21 cellular contexts compared by ENCODE assay signal in the genomic region with DNA sequence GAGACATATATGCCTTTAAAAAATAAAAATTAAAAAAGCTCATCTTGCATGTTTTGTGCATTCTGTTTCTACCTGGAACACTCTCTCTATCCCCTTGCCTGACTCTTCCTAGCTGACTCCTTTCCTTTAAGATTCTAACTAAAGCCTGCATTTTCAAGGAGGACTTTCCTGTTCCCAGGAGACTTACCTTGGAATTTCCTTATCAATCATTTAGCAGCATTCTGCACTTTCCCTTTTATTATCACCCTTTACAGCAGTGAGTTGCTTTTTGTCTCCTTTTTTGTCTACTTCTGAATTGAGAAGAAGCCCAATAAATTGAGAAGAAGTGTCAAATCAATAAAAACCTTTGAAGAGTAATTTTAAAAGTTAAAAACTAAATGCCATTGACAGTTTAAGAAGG.
DNase-seq lines count a peak whose midpoint lies in the region; ATAC-seq, FAIRE-seq and TF ChIP-seq lines count a peak whose summit lies in the region.
"Had no signal": no experiment of that assay in that cellular context is flagged by ENCODE, and none has a peak within 500 bp of the region (broad histone marks: within the 10 kb centered on the region; RNA-seq: fewer than 3 reads in every experiment).

No MANE protein-coding gene starts in this region.

- H2BK5ac ChIP-seq in mesendoderm (ENCODE audit: low read length), result no peak overlapping the region

- H2BK120ac ChIP-seq in mesendoderm (ENCODE audit: low read depth, low read length), result no peak overlapping the region

- intact Hi-C loops in MCF 10A (cut with micrococcal nuclease) (no loop called here), breast epithelium (cut with DNase I; ENCODE audit: low total_unique reads) (no loop called here), left lung (cut with DNase I) (no loop called here), CD14-positive monocyte (cut with micrococcal nuclease) (no loop called here)

- no peak overlapping the region for H2AFZ ChIP-seq in astrocyte (ENCODE audit: low read depth, low read length)

- H2BK15ac ChIP-seq in mesendoderm (replicated peaks; ENCODE audit: low read depth), result no peak overlapping the region

- H3K9ac ChIP-seq in astrocyte (ENCODE audit: low read length) (no peak overlapping the region), mesendoderm (ENCODE audit: low read length) (no peak overlapping the region)

- H3K27ac ChIP-seq in breast epithelium, result no peak overlapping the region
- H3K27ac ChIP-seq in astrocyte (ENCODE audit: low read depth, low read length), result no peak overlapping the region
- no peak overlapping the region for H3K27ac ChIP-seq in mesendoderm (ENCODE audit: low read depth, low read length)
- no peak overlapping the region for H3K27ac ChIP-seq in left lung
- H3K27ac ChIP-seq: 22Rv1, C4-2B, SK-N-MC had no signal

- ATAC-seq in left lung, result no peak
- ATAC-seq in stimulated activated naive B cell treated with anti-CD40 and anti-IgM and Interleukin-4, amounts not matched to agents 10 μg/mL and 1 μg/mL and 100 μg/mL, for 72 hours (replicated peaks), result no peak

- no peaks in the 10 kb centered on the region for H3K9me3 ChIP-seq in breast epithelium
- H3K9me3 ChIP-seq in astrocyte (ENCODE audit: insufficient read depth, low read depth, low read length), result no peaks in the 10 kb centered on the region
- no peaks in the 10 kb centered on the region for H3K9me3 ChIP-seq in left lung

- no peak overlapping the region for H3K4me3 Mint-ChIP-seq in MCF 10A (ENCODE audit: unreplicated experiment)
- H3K4me3 Mint-ChIP-seq in astrocyte (ENCODE audit: unreplicated experiment), result no peak overlapping the region
- no peak overlapping the region for H3K4me3 Mint-ChIP-seq in stimulated activated naive B cell treated with anti-CD40 and anti-IgM and Interleukin-4, amounts not matched to agents 10 μg/mL and 1 μg/mL and 100 μg/mL, for 72 hours
- no peak overlapping the region for H3K4me3 Mint-ChIP-seq in CD14-positive monocyte
- H3K4me3 Mint-ChIP-seq: HFFc6 had no signal

- H4K5ac ChIP-seq in mesendoderm (ENCODE audit: low read length), result no peak overlapping the region

- TF ChIP-seq CTCF in MCF 10A (IDR thresholded peaks at IDR 0.05; ENCODE audit: unreplicated experiment), result no peak
- no peak for TF ChIP-seq CTCF in breast epithelium (IDR thresholded peaks at IDR 0.05)
- no peak for TF ChIP-seq CTCF in astrocyte (IDR thresholded peaks at IDR 0.05; ENCODE audit: insufficient read depth, low read depth, low read length)
- TF ChIP-seq CTCF in left lung (IDR thresholded peaks at IDR 0.05), result no peak
- no peak for TF ChIP-seq CTCF in CD14-positive monocyte (IDR thresholded peaks at IDR 0.05)

- no peak overlapping the region for H2AK5ac ChIP-seq in mesendoderm (ENCODE audit: low read length)

- H3K79me2 ChIP-seq in astrocyte (ENCODE audit: insufficient read depth, low read length) (no peaks in the 10 kb centered on the region), mesendoderm (ENCODE audit: control insufficient read depth, insufficient read depth, low read length) (no peaks in the 10 kb centered on the region)

- no peak for DNase-seq in MCF 10A (ENCODE audit: unreplicated experiment)
- no peak for DNase-seq in breast epithelium (ENCODE audit: low spot score in 2 of 2)
- no peak for DNase-seq in astrocyte (ENCODE audit: low read depth)
- DNase-seq in mesendoderm, result peak; percentile 54
- no peak for DNase-seq in NCI-H2107 treated with DMSO at 0.1 percent for 48 hours (lab: John Stamatoyannopoulos, UW; ENCODE audit: unreplicated experiment)
- DNase-seq in left lung, result no peak
- DNase-seq in stimulated activated naive B cell treated with anti-CD40 and anti-IgM and Interleukin-4, amounts not matched to agents 10 μg/mL and 1 μg/mL and 100 μg/mL, for 72 hours, result no peak
- DNase-seq in CD14-positive monocyte (ENCODE audit: low spot score), result no peak
- DNase-seq: GF-D8, HFFc6, Karpas-422, NCI-H1417, NCI-H187, NCI-H2107, NCI-H510A, NCI-H82, OCI-M1, SHP77 had no signal

- no peaks in the 10 kb centered on the region for H3K79me1 ChIP-seq in mesendoderm (ENCODE audit: low read length)

- BruUV-seq in MCF 10A (replicated peaks; lab: Mats Ljungman, UMichigan), result no TSS peak

- no peaks in the 10 kb centered on the region for H3K9me3 Mint-ChIP-seq in MCF 10A (ENCODE audit: unreplicated experiment)
- no peaks in the 10 kb centered on the region for H3K9me3 Mint-ChIP-seq in astrocyte (ENCODE audit: unreplicated experiment)
- H3K9me3 Mint-ChIP-seq in stimulated activated naive B cell treated with anti-CD40 and anti-IgM and Interleukin-4, amounts not matched to agents 10 μg/mL and 1 μg/mL and 100 μg/mL, for 72 hours, result no peaks in the 10 kb centered on the region
- H3K9me3 Mint-ChIP-seq in CD14-positive monocyte, result peaks cover 0 to 4% (median 1%) of the 10 kb centered on the region in 7 donors

- no peak overlapping the region for H3K4ac ChIP-seq in mesendoderm (ENCODE audit: low read depth, low read length)

- H3K36me3 ChIP-seq in breast epithelium, result no peaks in the 10 kb centered on the region
- H3K36me3 ChIP-seq in astrocyte (ENCODE audit: insufficient read depth, low read length), result no peaks in the 10 kb centered on the region
- H3K36me3 ChIP-seq in mesendoderm (ENCODE audit: control insufficient read depth, insufficient read depth, low read length), result no peaks in the 10 kb centered on the region
- no peaks in the 10 kb centered on the region for H3K36me3 ChIP-seq in left lung

- H3K23ac ChIP-seq in mesendoderm (ENCODE audit: low read length), result no peak overlapping the region

- POLR2A ChIA-PET in MCF 10A (lab: Yijun Ruan, JAX), result no interaction called here

- H4K20me1 ChIP-seq in astrocyte (ENCODE audit: insufficient read depth, low read length), result no peaks in the 10 kb centered on the region

- H3K27ac Mint-ChIP-seq in MCF 10A (ENCODE audit: low read depth, unreplicated experiment), result peak overlapping the region; percentile 74
- H3K27ac Mint-ChIP-seq in astrocyte (ENCODE audit: unreplicated experiment), result peak overlapping the region; percentile 67
- H3K27ac Mint-ChIP-seq in stimulated activated naive B cell treated with anti-CD40 and anti-IgM and Interleukin-4, amounts not matched to agents 10 μg/mL and 1 μg/mL and 100 μg/mL, for 72 hours, result no peak overlapping the region
- no peak overlapping the region for H3K27ac Mint-ChIP-seq in CD14-positive monocyte
- H3K27ac Mint-ChIP-seq: HFFc6 had no signal

- TF ChIP-seq POLR2A in breast epithelium (IDR thresholded peaks at IDR 0.05), result no peak

- no peak overlapping the region for H3K4me2 ChIP-seq in astrocyte (ENCODE audit: low read length)
- no peak overlapping the region for H3K4me2 ChIP-seq in mesendoderm (ENCODE audit: low read length)

- H3K18ac ChIP-seq in mesendoderm (ENCODE audit: low read length), result no peak overlapping the region

- no peaks in the 10 kb centered on the region for H3K36me3 Mint-ChIP-seq in MCF 10A (ENCODE audit: insufficient read depth, unreplicated experiment)
- no peaks in the 10 kb centered on the region for H3K36me3 Mint-ChIP-seq in astrocyte (ENCODE audit: low read depth, unreplicated experiment)
- H3K36me3 Mint-ChIP-seq in stimulated activated naive B cell treated with anti-CD40 and anti-IgM and Interleukin-4, amounts not matched to agents 10 μg/mL and 1 μg/mL and 100 μg/mL, for 72 hours, result no peaks in the 10 kb centered on the region
- H3K36me3 Mint-ChIP-seq in CD14-positive monocyte, result no peaks in the 10 kb centered on the region

- H3K27me3 Mint-ChIP-seq in MCF 10A (ENCODE audit: insufficient read depth, unreplicated experiment) (no peaks in the 10 kb centered on the region), astrocyte (ENCODE audit: low read depth, unreplicated experiment) (no peaks in the 10 kb centered on the region), CD14-positive monocyte (ENCODE audit: low read depth in 3 of 3) (no peaks in the 10 kb centered on the region)
- H3K27me3 Mint-ChIP-seq in stimulated activated naive B cell treated with anti-CD40 and anti-IgM and Interleukin-4, amounts not matched to agents 10 μg/mL and 1 μg/mL and 100 μg/mL, for 72 hours, result no peaks in the 10 kb centered on the region

- H3K4me1 ChIP-seq in breast epithelium, result no peaks in the 10 kb centered on the region
- no peaks in the 10 kb centered on the region for H3K4me1 ChIP-seq in astrocyte (ENCODE audit: insufficient read depth, low read length)
- H3K4me1 ChIP-seq in mesendoderm (ENCODE audit: control insufficient read depth, low read depth, low read length), result peaks cover 3% of the 10 kb centered on the region
- no peaks in the 10 kb centered on the region for H3K4me1 ChIP-seq in left lung

- no peak for FAIRE-seq in astrocyte (lab: Jason Lieb, UNC)

- H3K27me3 ChIP-seq in breast epithelium (no peaks in the 10 kb centered on the region), astrocyte (ENCODE audit: insufficient read depth, low read length) (no peaks in the 10 kb centered on the region), mesendoderm (ENCODE audit: insufficient read depth, low read length, poor library complexity) (no peaks in the 10 kb centered on the region), left lung (no peaks in the 10 kb centered on the region)

- no peak overlapping the region for H3K4me3 ChIP-seq in breast epithelium
- no peak overlapping the region for H3K4me3 ChIP-seq in astrocyte (ENCODE audit: insufficient read depth, low read depth, low read length)
- H3K4me3 ChIP-seq in mesendoderm (ENCODE audit: low read length), result no peak overlapping the region
- no peak overlapping the region for H3K4me3 ChIP-seq in left lung
- H3K4me3 ChIP-seq: SK-N-MC had no signal

- no peak overlapping the region for H3K56ac ChIP-seq in mesendoderm (ENCODE audit: low read length)

- H3K4me1 Mint-ChIP-seq in MCF 10A (ENCODE audit: insufficient read depth, unreplicated experiment) (peaks cover 28% of the 10 kb centered on the region), astrocyte (ENCODE audit: low read depth, unreplicated experiment) (peaks cover 12% of the 10 kb centered on the region), CD14-positive monocyte (no peaks in the 10 kb centered on the region)
- no peaks in the 10 kb centered on the region for H3K4me1 Mint-ChIP-seq in stimulated activated naive B cell treated with anti-CD40 and anti-IgM and Interleukin-4, amounts not matched to agents 10 μg/mL and 1 μg/mL and 100 μg/mL, for 72 hours

- H4K8ac ChIP-seq in mesendoderm (ENCODE audit: low read depth, low read length), result no peak overlapping the region

- CTCF ChIA-PET in MCF 10A (lab: Yijun Ruan, JAX), result interaction anchor here (0.8 kb wide), 1 partner anchor 146 kb away, joined by 3 read pairs; no protein-coding TSS in a partner anchor

Comparison
In these comparisons a context has a peak if more than half of its experiments do, and no peak if none do; other contexts are left out.
1. H3K27ac Mint-ChIP-seq: peak in MCF 10A (single experiment) and astrocyte (single experiment); none in stimulated activated naive B cell treated with anti-CD40 and anti-IgM and Interleukin-4, amounts not matched to agents 10 μg/mL and 1 μg/mL and 100 μg/mL, for 72 hours (single experiment) and CD14-positive monocyte (0 of 7).